2 cellular contexts compared by ENCODE assay signal in genomic region chr15:71154607-71155200, GRCh38.
TF ChIP-seq lines count a peak whose summit lies in the region.

No MANE protein-coding gene starts in this region.

TF ChIP-seq in IMR-90, 13 proteins besides CTCF, POLR2A, EP300 and RAD21:
- TF ChIP-seq CHD1 (IDR thresholded peaks at IDR 0.05; ENCODE audit: low read depth, low read length) = no peak
- TF ChIP-seq BHLHE40 (IDR thresholded peaks at IDR 0.05; ENCODE audit: low read depth, low read length) = no peak
- TF ChIP-seq FOS (IDR thresholded peaks at IDR 0.05; ENCODE audit: low read depth, low read length) = no peak
- no peak for TF ChIP-seq CEBPB (IDR thresholded peaks at IDR 0.05; ENCODE audit: low read depth, low read length)
TF ChIP-seq in IMR-90: peak in this region for 0.

TF ChIP-seq in H1, 55 proteins besides CTCF, POLR2A, EP300 and RAD21:
- TF ChIP-seq CBX5 (IDR thresholded peaks at IDR 0.05; ENCODE audit: low read depth, low read length) (no peak), EZH2 (IDR thresholded peaks at IDR 0.05; ENCODE audit: low read depth, low read length, severe bottlenecking) (no peak)
